ENCODE assay signal across 27 cellular contexts in the genomic region with DNA sequence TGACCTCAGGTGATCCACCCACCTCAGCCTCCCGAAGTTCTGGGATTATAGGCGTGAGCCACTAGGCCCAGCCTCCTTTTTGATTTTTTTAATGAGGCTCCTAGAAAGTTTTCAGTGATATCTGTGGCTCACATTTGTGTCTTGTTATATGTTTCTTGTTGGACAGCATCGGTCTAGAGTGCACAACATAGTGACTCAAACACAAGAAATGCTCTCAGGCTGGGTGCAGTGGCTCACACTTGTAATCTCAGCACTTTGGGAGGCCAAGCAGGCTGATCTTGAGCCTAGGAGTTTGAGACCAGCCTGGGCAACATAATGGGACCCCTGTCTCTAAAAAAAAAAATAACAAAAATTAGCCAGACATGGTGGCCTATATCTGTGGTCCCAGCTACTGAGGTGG.
"Had no signal": no experiment of that assay in that cellular context is flagged by ENCODE, and none has a peak within 500 bp of the region (broad histone marks: within the 10 kb centered on the region; RNA-seq: fewer than 3 reads in every experiment).

No MANE protein-coding gene starts in this region.

- H3K4me3 Mint-ChIP-seq: dendritic cell treated with granulocyte-macrophage colony-stimulating factor and Interleukin-4, amounts not matched to agents 40 ng/mL and 50 ng/mL, for 4 days; effector memory CD8-positive, alpha-beta T cell; nephron; stimulated activated naive B cell treated with anti-CD40 and anti-IgM and Interleukin-4, amounts not matched to agents 10 μg/mL and 1 μg/mL and 100 μg/mL, for 72 hours; stimulated activated naive CD8-positive, alpha-beta T cell treated with anti-CD3 and anti-CD28 coated beads, Interleukin-15, amount 100 ng/mL, for 72 hours had no signal

- H3K27me3 Mint-ChIP-seq: dendritic cell treated with granulocyte-macrophage colony-stimulating factor and Interleukin-4, amounts not matched to agents 40 ng/mL and 50 ng/mL, for 4 days; effector memory CD8-positive, alpha-beta T cell; naive B cell; progenitor cell of endocrine pancreas; stimulated activated naive B cell treated with anti-CD40 and anti-IgM and Interleukin-4, amounts not matched to agents 10 μg/mL and 1 μg/mL and 100 μg/mL, for 72 hours; stimulated activated naive CD8-positive, alpha-beta T cell treated with anti-CD3 and anti-CD28 coated beads, Interleukin-15, amount 100 ng/mL, for 72 hours had no signal

- FAIRE-seq: colon, pancreas had no signal

- H3K27me3 ChIP-seq: esophagus squamous epithelium, gastroesophageal sphincter, hepatocyte, pancreas, spleen, testis, tibial nerve, upper lobe of right lung, vagina had no signal

- H3K27ac ChIP-seq: esophagus squamous epithelium, hepatocyte, pancreas, testis, vagina had no signal

- H3K4me1 Mint-ChIP-seq: nephron had no signal

- H3K9me3 ChIP-seq: esophagus squamous epithelium, gastroesophageal sphincter, pancreas, spleen, testis, tibial nerve, upper lobe of right lung, vagina had no signal

- DNase-seq: effector memory CD8-positive, alpha-beta T cell; esophagus squamous epithelium; glutamatergic neuron; left colon; left ventricle myocardium superior; mesenchymal stem cell; naive B cell; occipital lobe; pancreas; right cardiac atrium; spleen; stimulated activated CD4-positive, alpha-beta T cell treated with anti-CD3 and anti-CD28 coated beads, Interleukin-15, amount 100 ng/mL, for 24 hours; stimulated activated CD4-positive, alpha-beta T cell treated with anti-CD3 and anti-CD28 coated beads, Interleukin-1b, Interleukin-23, amount 100 ng/mL, for 48 hours; stimulated activated CD4-positive, alpha-beta T cell treated with anti-CD3 and anti-CD28 coated beads, Interleukin-4, amount 100 ng/mL, for 4 hours; stimulated activated naive B cell treated with anti-CD40 and anti-IgM and Interleukin-4, amounts not matched to agents 10 μg/mL and 1 μg/mL and 100 μg/mL, for 72 hours; stimulated activated naive CD8-positive, alpha-beta T cell treated with anti-CD3 and anti-CD28 coated beads, Interleukin-15, amount 100 ng/mL, for 72 hours; testis; upper lobe of right lung had no signal

- H3K4me3 ChIP-seq: esophagus squamous epithelium, gastroesophageal sphincter, hepatocyte, lung, pancreas, spleen, testis, tibial nerve, upper lobe of right lung, vagina had no signal

- H3K4me1 ChIP-seq: pancreas, testis had no signal

- H3K27ac Mint-ChIP-seq: dendritic cell treated with granulocyte-macrophage colony-stimulating factor and Interleukin-4, amounts not matched to agents 40 ng/mL and 50 ng/mL, for 4 days; progenitor cell of endocrine pancreas; stimulated activated naive B cell treated with anti-CD40 and anti-IgM and Interleukin-4, amounts not matched to agents 10 μg/mL and 1 μg/mL and 100 μg/mL, for 72 hours; stimulated activated naive CD8-positive, alpha-beta T cell treated with anti-CD3 and anti-CD28 coated beads, Interleukin-15, amount 100 ng/mL, for 72 hours had no signal

- H3K9me3 Mint-ChIP-seq: dendritic cell treated with granulocyte-macrophage colony-stimulating factor and Interleukin-4, amounts not matched to agents 40 ng/mL and 50 ng/mL, for 4 days; effector memory CD8-positive, alpha-beta T cell; nephron; stimulated activated naive B cell treated with anti-CD40 and anti-IgM and Interleukin-4, amounts not matched to agents 10 μg/mL and 1 μg/mL and 100 μg/mL, for 72 hours; stimulated activated naive CD8-positive, alpha-beta T cell treated with anti-CD3 and anti-CD28 coated beads, Interleukin-15, amount 100 ng/mL, for 72 hours had no signal

- H3K36me3 ChIP-seq: pancreas had no signal
